ENCODE assay signal across 18 cellular contexts in genomic region chr5:59197911-59198310, GRCh38.
A peak's percentile ranks its signal among the peaks of the same experiment; 100 is the strongest.
DNase-seq lines count a peak whose midpoint lies in the region; ATAC-seq, FAIRE-seq and TF ChIP-seq lines count a peak whose summit lies in the region.
"Had no signal": no experiment of that assay in that cellular context is flagged by ENCODE, and none has a peak within 500 bp of the region (broad histone marks: within the 10 kb centered on the region; RNA-seq: fewer than 3 reads in every experiment).

No MANE protein-coding gene starts in this region.

- H3K27ac ChIP-seq in HepG2 (ENCODE audit: extremely low read length, insufficient read depth, low read length) (no peak overlapping the region), right lobe of liver (no peak overlapping the region), stomach (peak overlapping the region in 3 of 5 donors; percentile 11 to 53 (median 33))
- H3K27ac ChIP-seq: GM23248, HL-60 had no signal

- H3K4me1 Mint-ChIP-seq in chondrocyte (ENCODE audit: low read depth), result peaks cover 12% of the 10 kb centered on the region
- peaks cover 6% of the 10 kb centered on the region for H3K4me1 Mint-ChIP-seq in mesothelial cell of epicardium
- H3K4me1 Mint-ChIP-seq: B cell had no signal

- H3K9me3 ChIP-seq in HepG2 (ENCODE audit: low read length) (no peaks in the 10 kb centered on the region), right lobe of liver (no peaks in the 10 kb centered on the region), stomach (no peaks in the 10 kb centered on the region)

- no peak overlapping the region for H2AFZ ChIP-seq in HepG2 (ENCODE audit: low read length)
- H2AFZ ChIP-seq: GM23248 had no signal

- H3K36me3 Mint-ChIP-seq in chondrocyte (ENCODE audit: low read depth) (peaks cover 3% of the 10 kb centered on the region), mesothelial cell of epicardium (peaks cover 11% of the 10 kb centered on the region)

- CTCF ChIA-PET in HepG2 (lab: Yijun Ruan, JAX; ENCODE audit: low intra/inter-chr PET ratio, low total read pairs), result no interaction called here

- no peaks in the 10 kb centered on the region for H3K9me3 Mint-ChIP-seq in chondrocyte (ENCODE audit: low read depth)
- H3K9me3 Mint-ChIP-seq in mesothelial cell of epicardium, result peaks cover 3% of the 10 kb centered on the region
- H3K9me3 Mint-ChIP-seq: CD4-positive, alpha-beta T cell had no signal

- no peaks in the 10 kb centered on the region for H3K79me2 ChIP-seq in HepG2 (ENCODE audit: insufficient read depth, low read length)

- H3K4me3 Mint-ChIP-seq in chondrocyte (ENCODE audit: unreplicated experiment), result no peak overlapping the region
- H3K4me3 Mint-ChIP-seq in mesothelial cell of epicardium, result no peak overlapping the region
- H3K4me3 Mint-ChIP-seq: B cell; CD4-positive, alpha-beta T cell had no signal

- H3K27ac Mint-ChIP-seq in chondrocyte (ENCODE audit: unreplicated experiment) (peak overlapping the region; percentile 8), mesothelial cell of epicardium (peak overlapping the region; percentile 48)
- H3K27ac Mint-ChIP-seq: B cell; CD4-positive, alpha-beta T cell had no signal

- in situ Hi-C loops in HepG2 (cut with HindIII; ENCODE audit: extremely low pct_ligation_motif_present, low pct_unique_long_range_greater_than_20kb), result no loop called here

- FAIRE-seq in HepG2 (lab: Jason Lieb, UNC) (no peak), HTR-8/SVneo (lab: Jason Lieb, UNC) (no peak)
- FAIRE-seq: GM12878, GM18507 had no signal

- DNase-seq in HepG2 (ENCODE audit: low spot score) (no peak), right lobe of liver (no peak), chondrocyte (ENCODE audit: low spot score) (no peak), mesothelial cell of epicardium (ENCODE audit: low spot score in 2 of 2, unreplicated experiment in 2 of 2) (no peak), stomach (no peak), NCI-H2107 treated with DMSO at 0.1 percent for 48 hours (lab: John Stamatoyannopoulos, UW; ENCODE audit: unreplicated experiment) (no peak), HTR-8/SVneo (ENCODE audit: insufficient read length, low spot score) (no peak), DMS79 treated with DMSO at 0.1 percent for 48 hours (lab: John Stamatoyannopoulos, UW) (no peak)
- DNase-seq: 8988T; Calu3; CD4-positive, alpha-beta T cell; DMS 273 treated with DMSO at 0.1 percent for 48 hours; GM23248; H7 had no signal

- H3K4me1 ChIP-seq in HepG2 (ENCODE audit: insufficient read depth, low read length) (no peaks in the 10 kb centered on the region), right lobe of liver (no peaks in the 10 kb centered on the region), stomach (peaks cover 0 to 25% (median 0%) of the 10 kb centered on the region in 4 donors)

- intact Hi-C loops in HepG2 (cut with micrococcal nuclease; ENCODE audit: unreplicated experiment) (no loop called here), right lobe of liver (cut with DNase I) (no loop called here), stomach (cut with DNase I; ENCODE audit: low total_unique reads) (no loop called here)

- H3K36me3 ChIP-seq in HepG2 (replicated peaks in 1 of 2; ENCODE audit: control insufficient read depth in 1 of 2, insufficient read depth in 2 of 2, low read length in 2 of 2) (no peaks in the 10 kb centered on the region), right lobe of liver (no peaks in the 10 kb centered on the region), stomach (no peaks in the 10 kb centered on the region)

- H3K27me3 Mint-ChIP-seq in chondrocyte (ENCODE audit: low read depth), result no peaks in the 10 kb centered on the region
- no peaks in the 10 kb centered on the region for H3K27me3 Mint-ChIP-seq in mesothelial cell of epicardium (ENCODE audit: low read depth)
- H3K27me3 Mint-ChIP-seq: B cell; CD4-positive, alpha-beta T cell had no signal

- no peaks in the 10 kb centered on the region; the same call in 1 of the 2 replicates for H4K20me1 ChIP-seq in HepG2 (ENCODE audit: insufficient read depth, low read length)

- TF ChIP-seq CTCF in HepG2 (CRISPR knock-in tag; IDR thresholded peaks at IDR 0.05) (no peak), right lobe of liver (IDR thresholded peaks at IDR 0.05) (no peak), chondrocyte (IDR thresholded peaks at IDR 0.05) (no peak), mesothelial cell of epicardium (IDR thresholded peaks at IDR 0.05; ENCODE audit: unreplicated experiment) (no peak), stomach (IDR thresholded peaks at IDR 0.05) (no peak)

- POLR2A ChIA-PET in HepG2 (lab: Yijun Ruan, JAX), result no interaction called here

- no peak overlapping the region for H3K9ac ChIP-seq in HepG2 (ENCODE audit: insufficient read depth, low read depth, low read length)
- H3K9ac ChIP-seq: GM23248 had no signal

- TF ChIP-seq RAD21 in HepG2 (CRISPR knock-in tag; IDR thresholded peaks at IDR 0.05), result no peak

- H3K4me3 ChIP-seq in HepG2 (replicated peaks in 1 of 3; ENCODE audit: insufficient read depth in 1 of 3, low read depth in 2 of 3, low read length in 3 of 3), result no peak overlapping the region
- H3K4me3 ChIP-seq in right lobe of liver, result no peak overlapping the region
- H3K4me3 ChIP-seq in stomach, result no peak overlapping the region
- H3K4me3 ChIP-seq: GM12878, GM23248 had no signal

- TF ChIP-seq POLR2A in HepG2 (IDR thresholded peaks at IDR 0.05; ENCODE audit: insufficient read depth in 1 of 2, low read depth in 2 of 2, low read length in 2 of 2) (no peak), right lobe of liver (IDR thresholded peaks at IDR 0.05) (no peak), stomach (IDR thresholded peaks at IDR 0.05) (no peak)

- 66% methylated on average over 4 of the region's 4 CpGs for WGBS in HepG2 (ENCODE audit: low lambda C conversion rate)
- WGBS in right lobe of liver (ENCODE audit: insufficient coverage, low coverage, low lambda C conversion rate, missing lambda C conversion rate), result 66% methylated on average over 4 of the region's 4 CpGs
- WGBS in stomach, 5 donors, result 61 to 77% (median 66%) methylated on average over 4 of the region's 4 CpGs

- H3K27me3 ChIP-seq in HepG2 (ENCODE audit: control insufficient read depth in 1 of 2, insufficient read depth in 2 of 2, low read length in 2 of 2) (no peaks in the 10 kb centered on the region), right lobe of liver (no peaks in the 10 kb centered on the region), stomach (no peaks in the 10 kb centered on the region)

- ATAC-seq in HepG2, result no peak
- no peak for ATAC-seq in right lobe of liver
- ATAC-seq: GM12878 had no signal

- no peak overlapping the region for H3K4me2 ChIP-seq in HepG2 (ENCODE audit: low read depth, low read length)

- TF ChIP-seq EP300 in HepG2 (IDR thresholded peaks at IDR 0.05; ENCODE audit: low read depth in 2 of 2, low read length in 2 of 2) (no peak), HepG2 (CRISPR knock-in tag; IDR thresholded peaks at IDR 0.05; ENCODE audit: borderline replicate concordance) (no peak), stomach (IDR thresholded peaks at IDR 0.05) (no peak)

- BruUV-seq in HepG2 (replicated peaks; lab: Mats Ljungman, UMichigan), result no TSS peak

TF ChIP-seq in HepG2, 621 proteins besides CTCF, POLR2A, EP300 and RAD21:
- TF ChIP-seq CEBPB (IDR thresholded peaks at IDR 0.05; ENCODE audit: borderline replicate concordance, low read depth, low read length) (peak; percentile 38; the same call in 1 of the 2 replicates), ZSCAN31 (CRISPR knock-in tag; IDR thresholded peaks at IDR 0.05; ENCODE audit: low read depth) (no peak)

Comparison
In these comparisons a context has a peak if more than half of its experiments do, and no peak if none do; other contexts are left out.
1. H3K27ac ChIP-seq: peak in stomach (3 of 5); none in HepG2 (single experiment) and right lobe of liver (0 of 3).